ENCODE assay signal across 7 cellular contexts in the genomic region with DNA sequence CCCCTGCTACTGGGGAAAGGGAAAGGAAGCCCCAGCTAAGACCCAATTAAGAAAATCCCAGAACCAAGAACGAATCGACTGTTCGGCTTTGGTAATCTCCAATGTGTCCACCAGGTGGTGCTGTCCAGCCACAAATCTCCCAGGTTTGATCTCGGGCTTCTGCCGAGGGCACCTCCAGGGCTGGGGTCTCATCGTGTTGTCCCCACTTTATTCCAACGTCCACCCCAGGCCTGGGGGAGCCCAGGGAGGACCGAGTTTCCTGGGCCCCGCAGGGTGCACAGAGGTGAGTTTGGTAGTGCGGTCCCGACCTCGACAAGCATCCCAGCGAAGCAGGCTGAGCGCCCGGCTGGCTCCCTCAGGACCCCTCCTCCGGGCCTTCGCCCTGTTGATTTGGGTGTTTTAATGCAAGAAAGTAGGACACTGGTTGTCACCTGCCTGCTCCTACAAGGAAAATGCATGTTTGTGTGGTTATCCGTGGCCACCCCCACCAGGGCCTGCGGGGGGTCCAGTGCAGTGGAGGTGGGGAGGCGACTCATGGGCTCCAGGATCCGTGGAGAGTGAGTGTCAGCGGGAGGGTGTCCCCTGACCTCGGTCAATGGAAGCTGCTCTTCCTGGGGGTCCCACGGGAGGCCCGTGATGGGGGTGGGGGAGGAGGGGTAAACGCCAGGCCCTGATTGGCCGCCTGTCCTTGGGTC.
DNase-seq lines count a peak whose midpoint lies in the region; ATAC-seq, FAIRE-seq and TF ChIP-seq lines count a peak whose summit lies in the region.

No MANE protein-coding gene starts in this region.

- H4K20me1 ChIP-seq in IMR-90 (ENCODE audit: insufficient read depth, low read length), result no peaks in the 10 kb centered on the region

- no peak overlapping the region for H2BK120ac ChIP-seq in IMR-90 (ENCODE audit: low read depth, low read length)

- H3K4me3 ChIP-seq in IMR-90 (ENCODE audit: insufficient read depth, low read depth, low read length) (no peak overlapping the region), fibroblast of villous mesenchyme (ENCODE audit: low read depth, low read length) (peak overlapping the region; percentile 43), pancreas (no peak overlapping the region)

- in situ Hi-C loops in IMR-90 (cut with MboI; ENCODE audit: low sequenced_read_pairs), result loop anchor here (10.0 kb wide), 1 partner anchor 152 kb away; no protein-coding TSS in a partner anchor

- no peak overlapping the region for H3K23ac ChIP-seq in IMR-90 (ENCODE audit: low read depth, low read length)

- H3K9me3 ChIP-seq in IMR-90 (ENCODE audit: control insufficient read depth, insufficient read depth, low read length) (peaks cover 66% of the 10 kb centered on the region), pancreas (no peaks in the 10 kb centered on the region)

- TF ChIP-seq CTCF in IMR-90 (conservative IDR thresholded peaks at IDR 0.05; ENCODE audit: low read depth, low read length) (peak; percentile 56), fibroblast of villous mesenchyme (IDR thresholded peaks at IDR 0.05; ENCODE audit: insufficient read depth, low read depth, low read length) (peak; percentile 94), pancreas (IDR thresholded peaks at IDR 0.05) (peak; percentile 54 to 95 (median 87))

- POLR2A ChIA-PET in IMR-90 (lab: Charles Lee; ENCODE audit: unreplicated experiment), result no interaction called here

- H2AK5ac ChIP-seq in IMR-90 (ENCODE audit: low read depth, low read length), result no peak overlapping the region

- no peaks in the 10 kb centered on the region for H3K36me3 ChIP-seq in IMR-90 (ENCODE audit: control insufficient read depth, insufficient read depth, low read length)
- H3K36me3 ChIP-seq in pancreas, result no peaks in the 10 kb centered on the region

- no peak for DNase-seq in IMR-90
- DNase-seq in activated CD8-positive, alpha-beta memory T cell treated with anti-CD3 and anti-CD28 coated beads, Interleukin-2, amount 50 U/mL, for 1 hour (ENCODE audit: extremely low read depth), result peak; percentile 48
- peak; percentile 69 for DNase-seq in fibroblast of villous mesenchyme (ENCODE audit: low read depth)
- DNase-seq in pancreas, result peak in 5 of 6 donors; percentile 21 to 90 (median 77)
- no peak for DNase-seq in NCI-H446 treated with DMSO at 0.1 percent for 48 hours (lab: John Stamatoyannopoulos, UW)
- DNase-seq in DMS153 treated with DMSO at 0.1 percent for 48 hours (lab: John Stamatoyannopoulos, UW; ENCODE audit: unreplicated experiment), result no peak

- no peak overlapping the region for H3K27ac ChIP-seq in IMR-90 (ENCODE audit: insufficient read depth, low read length)
- H3K27ac ChIP-seq in pancreas, result no peak overlapping the region

- H4K91ac ChIP-seq in IMR-90 (ENCODE audit: insufficient read depth, low read depth, low read length), result no peak overlapping the region

- no peak for TF ChIP-seq POLR2A in IMR-90 (IDR thresholded peaks at IDR 0.05; ENCODE audit: low read depth, low read length)

- TF ChIP-seq RAD21 in IMR-90 (IDR thresholded peaks at IDR 0.05; ENCODE audit: low read length), result peak; percentile 60

- ATAC-seq in GM19035 (IDR thresholded peaks at IDR 0.05; ENCODE audit: unreplicated experiment), result peak; percentile 59
- ATAC-seq in IMR-90 (ENCODE audit: low read depth), result peak; percentile 52; the same call in 1 of the 2 replicates
- peak; percentile 47 to 80 (median 74) for ATAC-seq in pancreas

- dilution Hi-C loops in IMR-90 (cut with HindIII; ENCODE audit: low sequenced_read_pairs, unreplicated experiment), result no loop called here

- H2AK9ac ChIP-seq in IMR-90 (replicated peaks; ENCODE audit: low read depth, low read length, poor library complexity), result no peak overlapping the region

- no peak overlapping the region for H2BK5ac ChIP-seq in IMR-90 (ENCODE audit: low read depth, low read length, poor library complexity, severe bottlenecking)

- no peak overlapping the region for H3K4ac ChIP-seq in IMR-90 (ENCODE audit: low read depth, low read length)

- CTCF ChIA-PET in IMR-90 (lab: Yijun Ruan, JAX), result no interaction called here

- H3K27me3 ChIP-seq in IMR-90 (ENCODE audit: control insufficient read depth, insufficient read depth, low read length), result no peaks in the 10 kb centered on the region
- peaks cover 0 to 5% (median 2%) of the 10 kb centered on the region in 4 donors for H3K27me3 ChIP-seq in pancreas

- H3K4me1 ChIP-seq in IMR-90 (ENCODE audit: control insufficient read depth, insufficient read depth, low read length), result no peaks in the 10 kb centered on the region
- peaks cover 0 to 2% (median 0%) of the 10 kb centered on the region in 3 donors for H3K4me1 ChIP-seq in pancreas

- H2BK20ac ChIP-seq in IMR-90 (ENCODE audit: low read depth, low read length), result no peak overlapping the region

- no peak for FAIRE-seq in pancreas (lab: Jason Lieb, UNC)

- no TSS peak for BruUV-seq in IMR-90 (replicated peaks; lab: Mats Ljungman, UMichigan)

- no peak overlapping the region for H2BK15ac ChIP-seq in IMR-90 (ENCODE audit: low read depth, low read length)

- peak overlapping the region; percentile 33 for H2AFZ ChIP-seq in IMR-90 (replicated peaks; ENCODE audit: low read length, poor library complexity)

- H4K8ac ChIP-seq in IMR-90 (ENCODE audit: low read depth in 2 of 2, low read length in 2 of 2), result no peak overlapping the region

- H4K5ac ChIP-seq in IMR-90 (ENCODE audit: low read depth, low read length), result no peak overlapping the region

- H3K4me2 ChIP-seq in IMR-90 (ENCODE audit: low read depth, low read length), result no peak overlapping the region

- no peaks in the 10 kb centered on the region for H3K9me1 ChIP-seq in IMR-90 (ENCODE audit: insufficient read depth, low read length)

- H3K56ac ChIP-seq in IMR-90 (ENCODE audit: extremely low read depth, insufficient read depth, low read length), result no peak overlapping the region

- H3K14ac ChIP-seq in IMR-90 (replicated peaks; ENCODE audit: low read depth, low read length), result no peak overlapping the region

- H3K79me1 ChIP-seq in IMR-90 (ENCODE audit: low read depth in 1 of 2, low read length in 2 of 2), result no peaks in the 10 kb centered on the region

- 62% methylated on average over 27 of the region's 27 CpGs; no CpG with 5 or more reads in 1 of the 2 experiments for WGBS in IMR-90 (ENCODE audit: extremely low coverage in 2 of 2, insufficient read length in 1 of 2), 2 experiments
- 47 to 53% methylated on average over 27 of the region's 27 CpGs for WGBS in pancreas, 2 donors

- no peak overlapping the region for H3K18ac ChIP-seq in IMR-90 (ENCODE audit: low read depth, low read length)

- no peak overlapping the region for H3K9ac ChIP-seq in IMR-90 (ENCODE audit: low read depth, low read length)

- intact Hi-C loops in IMR-90 (cut with micrococcal nuclease) (no loop called here), pancreas (cut with DNase I) (no loop called here)

TF ChIP-seq in IMR-90, 13 proteins besides CTCF, POLR2A, EP300 and RAD21:
- no peak for TF ChIP-seq CEBPB (IDR thresholded peaks at IDR 0.05; ENCODE audit: low read depth, low read length)
- TF ChIP-seq SMC3 (IDR thresholded peaks at IDR 0.05; ENCODE audit: low read depth, low read length), result peak; percentile 47
- no peak for TF ChIP-seq NFE2L2 (IDR thresholded peaks at IDR 0.05; ENCODE audit: low read depth, low read length)
- TF ChIP-seq MAZ (IDR thresholded peaks at IDR 0.05; ENCODE audit: borderline replicate concordance, low read depth, low read length), result no peak
- TF ChIP-seq FOS (IDR thresholded peaks at IDR 0.05; ENCODE audit: low read depth, low read length), result no peak
- no peak for TF ChIP-seq MXI1 (IDR thresholded peaks at IDR 0.05; ENCODE audit: borderline replicate concordance, low read depth, low read length)
- TF ChIP-seq ELK1 (IDR thresholded peaks at IDR 0.05; ENCODE audit: borderline replicate concordance, low read depth, low read length), result no peak
TF ChIP-seq in IMR-90: peak in this region for 1.

Comparison
In these comparisons a context has a peak if more than half of its experiments do, and no peak if none do; other contexts are left out.
1. DNase-seq: peak in activated CD8-positive, alpha-beta memory T cell treated with anti-CD3 and anti-CD28 coated beads, Interleukin-2, amount 50 U/mL, for 1 hour (single experiment), fibroblast of villous mesenchyme (single experiment) and pancreas (5 of 6); none in IMR-90 (single experiment), NCI-H446 treated with DMSO at 0.1 percent for 48 hours (single experiment) and DMS153 treated with DMSO at 0.1 percent for 48 hours (single experiment).
2. Peak in every context shown above with its lines, with median percentiles within 50 percentile points of each other: ATAC-seq and CTCF ChIP-seq.